In the genomic region with DNA sequence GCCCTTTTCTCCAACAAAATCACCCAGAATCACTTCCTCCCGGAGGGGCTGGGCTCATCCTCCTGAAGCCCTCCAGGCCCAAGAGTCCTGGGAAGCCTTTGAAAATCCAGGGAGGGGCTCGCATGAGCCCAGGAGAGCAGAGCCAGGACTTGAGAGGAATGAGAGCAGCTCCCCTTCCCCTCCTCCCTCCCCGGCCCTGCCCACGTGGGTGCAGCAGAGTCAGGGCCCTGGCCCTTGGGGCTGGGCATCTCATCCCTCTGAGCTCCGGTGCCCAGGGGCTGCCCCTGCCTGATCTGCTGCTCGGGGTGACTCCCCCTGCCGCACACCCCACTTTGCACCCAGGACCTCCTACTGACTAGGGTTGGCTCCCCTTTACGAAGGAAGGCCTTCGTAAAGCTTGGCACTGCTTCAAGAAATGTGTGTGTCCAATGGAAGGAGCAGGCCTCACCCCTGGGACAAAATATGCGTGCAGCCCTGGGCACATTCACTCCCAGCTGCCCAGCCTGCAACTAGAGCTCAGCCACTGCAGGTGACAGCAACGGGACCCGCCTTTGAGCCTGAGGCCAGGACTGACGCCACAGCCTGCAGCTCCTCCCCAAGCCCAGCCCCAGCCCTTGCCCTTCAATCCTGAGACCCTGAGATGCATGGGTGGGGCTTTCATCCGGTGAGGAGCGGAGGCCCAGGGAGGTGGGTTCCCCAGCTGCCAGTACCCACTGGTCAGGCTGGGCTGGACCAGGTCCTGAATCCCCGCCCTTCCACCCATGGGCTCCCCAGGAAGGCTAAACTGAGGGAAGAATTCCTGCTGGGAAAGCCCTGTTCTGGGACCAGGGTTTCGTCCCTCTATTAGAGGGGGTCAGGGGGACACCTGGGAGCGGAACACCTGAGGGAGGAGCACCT, we compare ENCODE assay signal across 1 cellular context.
TF ChIP-seq lines count a peak whose summit lies in the region.

No MANE protein-coding gene starts in this region.

TF ChIP-seq in HCT116, 20 proteins besides CTCF, POLR2A, EP300 and RAD21 (continued from another document):
- TF ChIP-seq, protein P1, sequence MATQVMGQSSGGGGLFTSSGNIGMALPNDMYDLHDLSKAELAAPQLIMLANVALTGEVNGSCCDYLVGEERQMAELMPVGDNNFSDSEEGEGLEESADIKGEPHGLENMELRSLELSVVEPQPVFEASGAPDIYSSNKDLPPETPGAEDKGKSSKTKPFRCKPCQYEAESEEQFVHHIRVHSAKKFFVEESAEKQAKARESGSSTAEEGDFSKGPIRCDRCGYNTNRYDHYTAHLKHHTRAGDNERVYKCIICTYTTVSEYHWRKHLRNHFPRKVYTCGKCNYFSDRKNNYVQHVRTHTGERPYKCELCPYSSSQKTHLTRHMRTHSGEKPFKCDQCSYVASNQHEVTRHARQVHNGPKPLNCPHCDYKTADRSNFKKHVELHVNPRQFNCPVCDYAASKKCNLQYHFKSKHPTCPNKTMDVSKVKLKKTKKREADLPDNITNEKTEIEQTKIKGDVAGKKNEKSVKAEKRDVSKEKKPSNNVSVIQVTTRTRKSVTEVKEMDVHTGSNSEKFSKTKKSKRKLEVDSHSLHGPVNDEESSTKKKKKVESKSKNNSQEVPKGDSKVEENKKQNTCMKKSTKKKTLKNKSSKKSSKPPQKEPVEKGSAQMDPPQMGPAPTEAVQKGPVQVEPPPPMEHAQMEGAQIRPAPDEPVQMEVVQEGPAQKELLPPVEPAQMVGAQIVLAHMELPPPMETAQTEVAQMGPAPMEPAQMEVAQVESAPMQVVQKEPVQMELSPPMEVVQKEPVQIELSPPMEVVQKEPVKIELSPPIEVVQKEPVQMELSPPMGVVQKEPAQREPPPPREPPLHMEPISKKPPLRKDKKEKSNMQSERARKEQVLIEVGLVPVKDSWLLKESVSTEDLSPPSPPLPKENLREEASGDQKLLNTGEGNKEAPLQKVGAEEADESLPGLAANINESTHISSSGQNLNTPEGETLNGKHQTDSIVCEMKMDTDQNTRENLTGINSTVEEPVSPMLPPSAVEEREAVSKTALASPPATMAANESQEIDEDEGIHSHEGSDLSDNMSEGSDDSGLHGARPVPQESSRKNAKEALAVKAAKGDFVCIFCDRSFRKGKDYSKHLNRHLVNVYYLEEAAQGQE (IDR thresholded peaks at IDR 0.05; ENCODE audit: low read depth) = no peak
- TF ChIP-seq EZH2phosphoT487 (IDR thresholded peaks at IDR 0.05; ENCODE audit: borderline replicate concordance) = no peak
- no peak for TF ChIP-seq ZFX (IDR thresholded peaks at IDR 0.05)
TF ChIP-seq in HCT116: peak in this region for 2.
